Comparison of ENCODE assay signal across 26 cellular contexts in genomic region chr3:47863391-47864128, GRCh38.
"Had no signal": no experiment of that assay in that cellular context is flagged by ENCODE, and none has a peak within 500 bp of the region (broad histone marks: within the 10 kb centered on the region; RNA-seq: fewer than 3 reads in every experiment).

No MANE protein-coding gene starts in this region.

- H3K9me3 Mint-ChIP-seq: activated B cell treated with CpG ODN at 0.5 μM for 24 hours; activated T-helper 1 cell treated with anti-CD3 and anti-CD28 coated beads, Interleukin-12 subunit alpha, Interleukin-12 subunit beta, Interleukin-2, Interleukin-4 antibody, amounts not matched to agents 30 ng/mL and 10 ng/mL and 1 ng/mL, durations not matched to agents 14 hours and 24 hours and 36 hours; naive thymus-derived CD4-positive, alpha-beta T cell; neural progenitor cell had no signal

- H3K4me1 Mint-ChIP-seq: activated B cell treated with CpG ODN at 0.5 μM for 24 hours; activated CD4-positive, alpha-beta T cell treated with anti-CD3 and anti-CD28 coated beads for 36 hours; activated CD8-positive, alpha-beta memory T cell treated with anti-CD3 and anti-CD28 coated beads, Interleukin-2, amount 10 ng/mL, durations not matched to agents 7 days and 5 days; naive thymus-derived CD4-positive, alpha-beta T cell had no signal

- H3K9ac ChIP-seq: neural progenitor cell had no signal

- H3K27me3 ChIP-seq: brain microvascular endothelial cell, esophagus muscularis mucosa, heart right ventricle, left lung, neural progenitor cell, testis, transverse colon had no signal

- H3K27me3 Mint-ChIP-seq: activated B cell treated with CpG ODN at 0.5 μM for 24 hours; activated CD4-positive, alpha-beta T cell treated with anti-CD3 and anti-CD28 coated beads for 36 hours; activated CD8-positive, alpha-beta memory T cell treated with anti-CD3 and anti-CD28 coated beads, Interleukin-2, amount 10 ng/mL, durations not matched to agents 7 days and 5 days; naive thymus-derived CD4-positive, alpha-beta T cell had no signal

- H3K4me2 ChIP-seq: neural progenitor cell had no signal

- ATAC-seq: activated CD4-positive, alpha-beta T cell treated with anti-CD3 and anti-CD28 coated beads for 36 hours; activated CD8-positive, alpha-beta memory T cell treated with anti-CD3 and anti-CD28 coated beads, Interleukin-2, amount 10 ng/mL, durations not matched to agents 7 days and 5 days; activated CD8-positive, alpha-beta T cell treated with anti-CD3 and anti-CD28 coated beads, Interleukin-2, amount 10 ng/mL, durations not matched to agents 7 days and 5 days; left lung; naive thymus-derived CD4-positive, alpha-beta T cell had no signal

- DNase-seq: activated B cell treated with CpG ODN at 0.5 μM for 24 hours; activated CD4-positive, alpha-beta T cell treated with anti-CD3 and anti-CD28 coated beads for 36 hours; activated CD8-positive, alpha-beta memory T cell treated with anti-CD3 and anti-CD28 coated beads, Interleukin-2, amount 10 ng/mL, durations not matched to agents 7 days and 5 days; activated CD8-positive, alpha-beta T cell treated with anti-CD3 and anti-CD28 coated beads, Interleukin-2, amount 10 ng/mL, durations not matched to agents 7 days and 5 days; activated gamma-delta T cell treated with Interleukin-2 at 50 U/mL for 16 hours; activated naive CD4-positive, alpha-beta T cell treated with anti-CD3 and anti-CD28 coated beads, Interleukin-2, amount 50 U/mL, for 16 hours; activated T-cell treated with anti-CD3 and anti-CD28 coated beads for 4 hours; amniotic stem cell; brain microvascular endothelial cell; cortex of kidney; foreskin melanocyte; heart right ventricle; midbrain; naive thymus-derived CD4-positive, alpha-beta T cell; right cardiac atrium; stimulated activated CD4-positive, alpha-beta T cell treated with anti-CD3 and anti-CD28 coated beads, Interleukin-1b, Interleukin-23, amount 100 ng/mL, for 48 hours; stimulated activated CD4-positive, alpha-beta T cell treated with anti-CD3 and anti-CD28 coated beads, Interleukin-4, amount 100 ng/mL, for 4 hours; stimulated activated CD8-positive, alpha-beta memory T cell treated with anti-CD3 and anti-CD28 coated beads, Interleukin-4, amount 100 ng/mL, for 48 hours; stimulated activated naive CD4-positive, alpha-beta T cell; T-helper 2 cell; testis; transverse colon had no signal

- H2AFZ ChIP-seq: neural progenitor cell had no signal

- H3K36me3 ChIP-seq: neural progenitor cell had no signal

- H3K9me3 ChIP-seq: esophagus muscularis mucosa, heart right ventricle, left lung, testis, transverse colon had no signal

- H3K4me1 ChIP-seq: esophagus muscularis mucosa, left lung, transverse colon had no signal

- H3K27ac Mint-ChIP-seq: activated B cell treated with CpG ODN at 0.5 μM for 24 hours; activated CD4-positive, alpha-beta T cell treated with anti-CD3 and anti-CD28 coated beads for 36 hours; activated CD8-positive, alpha-beta memory T cell treated with anti-CD3 and anti-CD28 coated beads, Interleukin-2, amount 10 ng/mL, durations not matched to agents 7 days and 5 days; activated CD8-positive, alpha-beta T cell treated with anti-CD3 and anti-CD28 coated beads, Interleukin-2, amount 10 ng/mL, durations not matched to agents 7 days and 5 days; activated T-helper 1 cell treated with anti-CD3 and anti-CD28 coated beads, Interleukin-12 subunit alpha, Interleukin-12 subunit beta, Interleukin-2, Interleukin-4 antibody, amounts not matched to agents 30 ng/mL and 10 ng/mL and 1 ng/mL, durations not matched to agents 14 hours and 24 hours and 36 hours; naive thymus-derived CD4-positive, alpha-beta T cell; neural progenitor cell had no signal

- H3K4me3 Mint-ChIP-seq: activated B cell treated with CpG ODN at 0.5 μM for 24 hours; activated CD4-positive, alpha-beta T cell treated with anti-CD3 and anti-CD28 coated beads for 36 hours; activated CD8-positive, alpha-beta memory T cell treated with anti-CD3 and anti-CD28 coated beads, Interleukin-2, amount 10 ng/mL, durations not matched to agents 7 days and 5 days; activated CD8-positive, alpha-beta T cell treated with anti-CD3 and anti-CD28 coated beads, Interleukin-2, amount 10 ng/mL, durations not matched to agents 7 days and 5 days; activated T-helper 1 cell treated with anti-CD3 and anti-CD28 coated beads, Interleukin-12 subunit alpha, Interleukin-12 subunit beta, Interleukin-2, Interleukin-4 antibody, amounts not matched to agents 30 ng/mL and 10 ng/mL and 1 ng/mL, durations not matched to agents 14 hours and 24 hours and 36 hours; naive thymus-derived CD4-positive, alpha-beta T cell; neural progenitor cell had no signal

- H3K27ac ChIP-seq: brain microvascular endothelial cell, esophagus muscularis mucosa, heart right ventricle, left lung, neural progenitor cell, testis, transverse colon had no signal

- H3K4me3 ChIP-seq: esophagus muscularis mucosa, heart right ventricle, left lung, neural progenitor cell, testis, transverse colon had no signal
